In genomic region chr5:89638871-89639270, GRCh38 we compare ENCODE assay signal across 10 cellular contexts.
"Had no signal": no experiment of that assay in that cellular context is flagged by ENCODE, and none has a peak within 500 bp of the region (broad histone marks: within the 10 kb centered on the region; RNA-seq: fewer than 3 reads in every experiment).

No MANE protein-coding gene starts in this region.

- H3K27me3 Mint-ChIP-seq: IgD-negative memory B cell had no signal

- ATAC-seq: HepG2 had no signal

- H2AFZ ChIP-seq: GM23248 had no signal

- H3K36me3 Mint-ChIP-seq: IgD-negative memory B cell had no signal

- H3K27ac Mint-ChIP-seq: H9, HFFc6, IgD-negative memory B cell had no signal

- H3K9ac ChIP-seq: GM23248 had no signal

- FAIRE-seq: H54, HepG2 had no signal

- H3K4me3 ChIP-seq: GM23248 had no signal

- DNase-seq: GM23248, GOT3, H9, HCEC 1CT, HFFc6, KG1 had no signal

- H3K4me1 Mint-ChIP-seq: H9, IgD-negative memory B cell had no signal

- H3K4me3 Mint-ChIP-seq: H9, HFFc6, IgD-negative memory B cell had no signal

- H3K27ac ChIP-seq: GM23248, HL-60 had no signal
